In genomic region chr1:85952460-85952859, GRCh38 we compare ENCODE assay signal across 14 cellular contexts.
A peak's percentile ranks its signal among the peaks of the same experiment; 100 is the strongest.
DNase-seq lines count a peak whose midpoint lies in the region; ATAC-seq, FAIRE-seq and TF ChIP-seq lines count a peak whose summit lies in the region.
"Had no signal": no experiment of that assay in that cellular context is flagged by ENCODE, and none has a peak within 500 bp of the region (broad histone marks: within the 10 kb centered on the region; RNA-seq: fewer than 3 reads in every experiment).

No MANE protein-coding gene starts in this region.

- TF ChIP-seq POLR2A in endothelial cell of umbilical vein (IDR thresholded peaks at IDR 0.05; ENCODE audit: low read depth, low read length) (no peak), sigmoid colon (IDR thresholded peaks at IDR 0.05) (no peak)

- no peak for FAIRE-seq in endothelial cell of umbilical vein (lab: Jason Lieb, UNC)
- FAIRE-seq: D721Med had no signal

- no peak overlapping the region for H2AFZ ChIP-seq in endothelial cell of umbilical vein (ENCODE audit: low read depth, low read length)

- DNase-seq in DMS 273 treated with DMSO at 0.1 percent for 48 hours (lab: John Stamatoyannopoulos, UW), result peak; percentile 4
- peak; percentile 7 for DNase-seq in LHCN-M2 (ENCODE audit: low read depth)
- DNase-seq in NCI-H446 treated with DMSO at 0.1 percent for 48 hours (lab: John Stamatoyannopoulos, UW), result peak; percentile 45
- DNase-seq in endothelial cell of umbilical vein (ENCODE audit: low read depth, low spot score), result peak; percentile 1
- DNase-seq in foreskin keratinocyte, result no peak
- no peak for DNase-seq in sigmoid colon
- no peak for DNase-seq in NK-92 treated with Interleukin-12 subunit alpha and Interleukin-12 subunit beta, amount 100 ng/mL, for 24 hours (lab: John Stamatoyannopoulos, UW)
- DNase-seq: activated gamma-delta T cell; GOT3; left ventricle myocardium inferior; stimulated activated CD4-positive, alpha-beta T cell treated with anti-CD3 and anti-CD28 coated beads, Interleukin-12 subunit alpha, Interleukin-12 subunit beta, amount 100 ng/mL, for 4 hours; stimulated activated naive CD8-positive, alpha-beta T cell treated with anti-CD3 and anti-CD28 coated beads, Interleukin-15, Interleukin-2, amounts not matched to agents 100 U/mL and 50 U/mL, for 24 hours had no signal

- H3K4me2 ChIP-seq in endothelial cell of umbilical vein (ENCODE audit: insufficient read depth, low read length), result no peak overlapping the region

- WGBS in sigmoid colon, 2 donors, result 10 to 40% methylated on average over 3 of the region's 3 CpGs

- H3K9me3 ChIP-seq in endothelial cell of umbilical vein (replicated peaks; ENCODE audit: control insufficient read depth, insufficient read depth, low read length), result no peaks in the 10 kb centered on the region
- H3K9me3 ChIP-seq in sigmoid colon, result no peaks in the 10 kb centered on the region

- POLR2A ChIA-PET in endothelial cell of umbilical vein (lab: Charles Lee), result no interaction called here

- no TSS peak for BruUV-seq in endothelial cell of umbilical vein (replicated peaks; lab: Mats Ljungman, UMichigan)

- ATAC-seq in foreskin keratinocyte, result no peak
- no peak for ATAC-seq in HG03196 (IDR thresholded peaks at IDR 0.05; ENCODE audit: unreplicated experiment)
- ATAC-seq: stimulated activated naive CD8-positive, alpha-beta T cell treated with anti-CD3 and anti-CD28 coated beads, Interleukin-15, Interleukin-2, amounts not matched to agents 100 U/mL and 50 U/mL, for 24 hours had no signal

- dilution Hi-C loops in endothelial cell of umbilical vein (cut with MboI; ENCODE audit: extremely low pct_ligation_motif_present, low sequenced_read_pairs), result no loop called here

- H3K4me1 ChIP-seq in endothelial cell of umbilical vein (ENCODE audit: control insufficient read depth, extremely low read depth, insufficient read depth, low read length), result no peaks in the 10 kb centered on the region
- H3K4me1 ChIP-seq in foreskin keratinocyte, result no peaks in the 10 kb centered on the region
- H3K4me1 ChIP-seq in sigmoid colon, result peaks cover 0 to 5% (median 0%) of the 10 kb centered on the region in 4 donors
- H3K4me1 ChIP-seq: left ventricle myocardium inferior had no signal

- no peak for TF ChIP-seq EP300 in sigmoid colon (IDR thresholded peaks at IDR 0.05)

- H3K27ac ChIP-seq in endothelial cell of umbilical vein (ENCODE audit: insufficient read depth, low read depth, low read length) (no peak overlapping the region), foreskin keratinocyte (no peak overlapping the region), sigmoid colon (no peak overlapping the region)
- H3K27ac ChIP-seq: left ventricle myocardium inferior had no signal

- no peak overlapping the region for H3K9ac ChIP-seq in endothelial cell of umbilical vein (replicated peaks; ENCODE audit: extremely low read depth, insufficient read depth, low read length)

- H3K36me3 ChIP-seq in endothelial cell of umbilical vein (ENCODE audit: control insufficient read depth in 2 of 2, extremely low read depth in 1 of 2, insufficient read depth in 2 of 2, low read length in 2 of 2) (no peaks in the 10 kb centered on the region), sigmoid colon (no peaks in the 10 kb centered on the region)
- H3K36me3 ChIP-seq: left ventricle myocardium inferior had no signal

- no peaks in the 10 kb centered on the region for H3K79me2 ChIP-seq in endothelial cell of umbilical vein (ENCODE audit: control insufficient read depth, insufficient read depth, low read length)

- intact Hi-C loops in endothelial cell of umbilical vein (cut with micrococcal nuclease), result no loop called here
- intact Hi-C loops in sigmoid colon (cut with DNase I), result no loop called here

- CTCF ChIA-PET in endothelial cell of umbilical vein (lab: Charles Lee), result no interaction called here

- TF ChIP-seq CTCF in endothelial cell of umbilical vein (IDR thresholded peaks at IDR 0.05; ENCODE audit: extremely low read depth in 1 of 2, insufficient read depth in 1 of 2, low read depth in 1 of 2, low read length in 2 of 2) (no peak), foreskin keratinocyte (conservative IDR thresholded peaks at IDR 0.05) (no peak), sigmoid colon (IDR thresholded peaks at IDR 0.05) (no peak)

- H3K9me1 ChIP-seq in endothelial cell of umbilical vein (replicated peaks; ENCODE audit: control insufficient read depth, extremely low read depth, insufficient read depth, low read length), result no peaks in the 10 kb centered on the region

- H3K27me3 ChIP-seq in endothelial cell of umbilical vein (ENCODE audit: control insufficient read depth in 2 of 2, insufficient read depth in 2 of 2, low read length in 2 of 2) (peaks cover 0 to 18% of the 10 kb centered on the region in 2 experiments), foreskin keratinocyte (peaks cover 9% of the 10 kb centered on the region), sigmoid colon (no peaks in the 10 kb centered on the region)

- H3K4me3 ChIP-seq in endothelial cell of umbilical vein (replicated peaks in 1 of 3; ENCODE audit: insufficient read depth in 1 of 3, low read depth in 1 of 3, low read length in 3 of 3), result no peak overlapping the region
- no peak overlapping the region for H3K4me3 ChIP-seq in sigmoid colon
- H3K4me3 ChIP-seq: left ventricle myocardium inferior had no signal

- no peaks in the 10 kb centered on the region for H4K20me1 ChIP-seq in endothelial cell of umbilical vein (replicated peaks; ENCODE audit: control insufficient read depth, extremely low read depth, insufficient read depth, low read length)

TF ChIP-seq in endothelial cell of umbilical vein, 7 proteins besides CTCF, POLR2A, EP300 and RAD21:
- TF ChIP-seq MAX (IDR thresholded peaks at IDR 0.05; ENCODE audit: insufficient read depth, insufficient read length), result no peak

Comparison
In these comparisons a context has a peak if more than half of its experiments do, and no peak if none do; other contexts are left out.
1. DNase-seq: peak in DMS 273 treated with DMSO at 0.1 percent for 48 hours (single experiment), LHCN-M2 (single experiment), NCI-H446 treated with DMSO at 0.1 percent for 48 hours (single experiment) and endothelial cell of umbilical vein (single experiment); none in foreskin keratinocyte (0 of 2), sigmoid colon (single experiment) and NK-92 treated with Interleukin-12 subunit alpha and Interleukin-12 subunit beta, amount 100 ng/mL, for 24 hours (single experiment).